Comparison of ENCODE assay signal across 23 cellular contexts in the genomic region with DNA sequence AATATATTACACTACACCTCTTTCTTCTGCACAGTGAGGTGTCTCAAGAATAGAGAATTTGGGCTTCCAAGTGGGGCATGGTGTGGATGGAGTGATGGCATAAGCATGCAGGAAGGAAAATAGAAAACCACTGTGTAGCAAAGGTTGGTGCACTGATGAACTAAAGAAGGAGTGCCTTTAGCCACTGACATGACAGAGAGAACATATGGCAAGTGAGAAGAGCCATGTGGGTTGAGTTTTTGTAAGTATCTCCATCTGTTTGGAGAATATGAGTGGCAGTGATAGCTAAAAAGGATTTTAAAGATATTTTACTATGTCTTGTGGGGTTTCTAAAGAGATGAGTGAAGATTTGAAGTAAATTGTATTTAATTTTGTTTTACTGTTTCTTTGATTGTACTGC.
"Had no signal": no experiment of that assay in that cellular context is flagged by ENCODE, and none has a peak within 500 bp of the region (broad histone marks: within the 10 kb centered on the region; RNA-seq: fewer than 3 reads in every experiment).

No MANE protein-coding gene starts in this region.

- DNase-seq: cortex of kidney; effector memory CD8-positive, alpha-beta T cell; erythroblast; esophagus squamous epithelium; kidney; naive thymus-derived CD4-positive, alpha-beta T cell; stimulated activated CD4-positive, alpha-beta T cell treated with anti-CD3 and anti-CD28 coated beads, Interleukin-12 subunit alpha, Interleukin-12 subunit beta, amount 100 ng/mL, for 4 hours; stimulated activated CD4-positive, alpha-beta T cell treated with anti-CD3 and anti-CD28 coated beads, Interleukin-1b, Interleukin-23, amount 100 ng/mL, for 48 hours; stimulated activated CD4-positive, alpha-beta T cell treated with anti-CD3 and anti-CD28 coated beads, Interleukin-4, amount 100 ng/mL, for 1 hour; stimulated activated CD8-positive, alpha-beta memory T cell treated with anti-CD3 and anti-CD28 coated beads, Interleukin-4, amount 100 ng/mL, for 48 hours; stimulated activated naive CD8-positive, alpha-beta T cell treated with anti-CD3 and anti-CD28 coated beads, Interleukin-15, Interleukin-2, amounts not matched to agents 100 U/mL and 50 U/mL, for 24 hours; substantia nigra; testis; tibial artery; upper lobe of left lung had no signal

- H3K27me3 ChIP-seq: esophagus squamous epithelium, neural progenitor cell, right atrium auricular region, testis, tibial artery, upper lobe of left lung had no signal

- ATAC-seq: effector memory CD8-positive, alpha-beta T cell; left lobe of liver; naive thymus-derived CD4-positive, alpha-beta T cell; sciatic nerve; stimulated activated naive CD8-positive, alpha-beta T cell treated with anti-CD3 and anti-CD28 coated beads, Interleukin-15, Interleukin-2, amounts not matched to agents 100 U/mL and 50 U/mL, for 24 hours had no signal

- H3K4me1 ChIP-seq: esophagus squamous epithelium, parathyroid adenoma, prostate gland, right atrium auricular region, testis, tibial artery, upper lobe of left lung had no signal

- H3K4me2 ChIP-seq: neural progenitor cell, smooth muscle cell had no signal

- H3K27ac ChIP-seq: esophagus squamous epithelium, neural progenitor cell, parathyroid adenoma, prostate gland, right atrium auricular region, testis, tibial artery, upper lobe of left lung had no signal

- H3K36me3 ChIP-seq: esophagus squamous epithelium, neural progenitor cell, prostate gland, right atrium auricular region, tibial artery, upper lobe of left lung had no signal

- H3K4me3 ChIP-seq: esophagus squamous epithelium, lung, neural progenitor cell, prostate gland, right atrium auricular region, smooth muscle cell, testis, tibial artery, upper lobe of left lung had no signal

- H3K79me2 ChIP-seq: parathyroid adenoma had no signal

- H3K9ac ChIP-seq: neural progenitor cell, parathyroid adenoma had no signal
